In the genomic region with DNA sequence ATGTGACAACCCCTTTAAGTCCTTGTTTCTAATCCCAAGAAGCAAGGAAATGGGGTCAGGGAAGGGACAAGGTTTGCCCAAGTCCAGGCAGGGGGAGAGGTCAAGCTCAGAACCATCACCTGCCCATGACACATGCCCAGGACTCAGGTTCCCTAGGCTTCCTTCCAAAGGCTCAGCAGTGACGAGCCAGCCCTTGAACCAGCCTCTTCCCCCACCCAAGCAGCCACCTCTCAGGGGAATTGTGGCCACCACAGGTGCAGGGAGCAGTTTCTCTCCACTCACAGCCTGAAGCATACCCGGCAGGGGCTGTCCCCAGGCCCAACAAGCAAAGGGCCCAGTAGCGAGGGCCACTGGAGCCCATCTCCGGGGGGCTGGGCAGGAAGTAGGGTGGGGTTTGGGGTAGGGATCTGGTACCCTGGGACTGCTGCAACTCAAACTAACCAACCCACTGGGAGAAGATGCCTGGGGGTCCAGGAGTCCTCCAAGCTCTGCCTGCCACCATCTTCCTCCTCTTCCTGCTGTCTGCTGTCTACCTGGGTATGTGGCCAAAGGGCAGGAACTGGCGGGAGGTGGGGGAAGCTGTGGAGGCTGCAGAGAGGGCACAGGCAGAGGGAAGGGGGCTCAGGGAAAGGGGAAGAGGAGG, we compare ENCODE assay signal across 10 cellular contexts. TPM values are rescaled to one million over a fixed set of nuclear protein-coding genes. Genes with fewer than 3 reads are reported as not detected.
DNase-seq lines count a peak whose midpoint lies in the region; ATAC-seq and TF ChIP-seq lines count a peak whose summit lies in the region.
"Had no signal": no experiment of that assay in that cellular context is flagged by ENCODE, and none has a peak within 500 bp of the region (broad histone marks: within the 10 kb centered on the region; RNA-seq: fewer than 3 reads in every experiment).

A gene (plus strand): TSS at position 433 of the 643 bp plus-strand sequence. CDS start 26 bp downstream, at position 459.

- no peaks in the 10 kb centered on the region for H3K9me3 Mint-ChIP-seq in HFFc6

- TF ChIP-seq CTCF in GM13977 (IDR thresholded peaks at IDR 0.05; ENCODE audit: extremely low read depth, insufficient read depth, missing control alignments) (no peak), lower lobe of right lung (IDR thresholded peaks at IDR 0.05) (no peak), HFFc6 (IDR thresholded peaks at IDR 0.05) (no peak)

- H3K27me3 Mint-ChIP-seq in HFFc6 (ENCODE audit: insufficient read depth): peaks cover 12% of the 10 kb centered on the region

- H3K36me3 Mint-ChIP-seq in HFFc6 (ENCODE audit: low read depth): no peaks in the 10 kb centered on the region

- peaks cover 30% of the 10 kb centered on the region for H3K4me1 ChIP-seq in lower lobe of right lung

- no peak within 1 kb of the TSS for H3K27ac Mint-ChIP-seq in HFFc6

- no peak within 1 kb of the TSS for H3K4me3 Mint-ChIP-seq in HFFc6

- ATAC-seq in GM19467 (IDR thresholded peaks at IDR 0.05; ENCODE audit: unreplicated experiment) (peak; percentile 56), HG03520 (IDR thresholded peaks at IDR 0.05; ENCODE audit: unreplicated experiment) (peak; percentile 51), lower lobe of right lung (no peak)

- no peaks in the 10 kb centered on the region for H3K27me3 ChIP-seq in lower lobe of right lung (ENCODE audit: low read depth)

- DNase-seq in GM13977 (ENCODE audit: low spot score): peak; percentile 85
- DNase-seq in lower lobe of right lung: peak; percentile 2
- no peak for DNase-seq in iPS-NIHi11 (ENCODE audit: low spot score)
- DNase-seq in substantia nigra (lab: John Stamatoyannopoulos, UW): no peak
- DNase-seq in HFFc6: no peak
- DNase-seq in occipital lobe (lab: John Stamatoyannopoulos, UW): no peak

- in situ Hi-C loops in GM13977 (cut with MboI; ENCODE audit: low pct_unique_long_range_greater_than_20kb, low sequenced_read_pairs, unreplicated experiment): no loop called here

- intact Hi-C loops in lower lobe of right lung (cut with DNase I): no loop called here

- peaks cover 8% of the 10 kb centered on the region for H3K36me3 ChIP-seq in lower lobe of right lung

- no peaks in the 10 kb centered on the region for H3K9me3 ChIP-seq in lower lobe of right lung

- peaks cover under 1% of the 10 kb centered on the region; the same call in 1 of the 2 replicates for H3K4me1 Mint-ChIP-seq in HFFc6 (ENCODE audit: low read depth)

- H3K27ac ChIP-seq in lower lobe of right lung (peak within 1 kb of the TSS; percentile 58), substantia nigra (ENCODE audit: low read depth, low read length, poor library complexity, severe bottlenecking) (no peak within 1 kb of the TSS)

- no peak within 1 kb of the TSS for H3K4me3 ChIP-seq in lower lobe of right lung

RNA-seq across cellular contexts. Expression of the gene that starts here (rescaled TPM):
- total RNA-seq in lower lobe of right lung: 1.2 TPM
- under 1 TPM in 4 of 6 experiments, not detected in 2; 0.23 to 0.62 (median 0.35) TPM for total RNA-seq in HFFc6 (2021; fragmentation: NEBNext Ultra II Directional; extraction: Animal tissue kit (Norgen Biotek cat#: 25700))
- not detected for total RNA-seq in occipital lobe
- total RNA-seq: bronchial epithelial cell, pulmonary artery endothelial cell had no signal

Comparison
In these comparisons a context has a peak if more than half of its experiments do, and no peak if none do; other contexts are left out.
1. DNase-seq: peak in GM13977 (single experiment) and lower lobe of right lung (single experiment); none in iPS-NIHi11 (single experiment), substantia nigra (0 of 49), HFFc6 (single experiment) and occipital lobe (single experiment).
2. ATAC-seq: peak in GM19467 (single experiment) and HG03520 (single experiment); none in lower lobe of right lung (0 of 2).